22 cellular contexts compared by ENCODE assay signal in genomic region chr11:2832718-2833020, GRCh38. TPM values are rescaled to one million over a fixed set of nuclear protein-coding genes. Genes with fewer than 3 reads are reported as not detected.
DNase-seq lines count a peak whose midpoint lies in the region; ATAC-seq, FAIRE-seq and TF ChIP-seq lines count a peak whose summit lies in the region.
"Had no signal": no experiment of that assay in that cellular context is flagged by ENCODE, and none has a peak within 500 bp of the region (broad histone marks: within the 10 kb centered on the region; RNA-seq: fewer than 3 reads in every experiment).

No MANE protein-coding gene starts in this region.

- no peaks in the 10 kb centered on the region for H3F3A ChIP-seq in PC-9 (ENCODE audit: insufficient read depth, low read depth)

- no peak overlapping the region for H4K5ac ChIP-seq in H1 (ENCODE audit: insufficient read length, low read depth, low read length)

- no peak for TF ChIP-seq POLR2A in H1 (IDR thresholded peaks at IDR 0.05; ENCODE audit: control extremely low read depth in 1 of 2, low read depth in 2 of 2, low read length in 2 of 2)

- H3K27me3 ChIP-seq in right atrium auricular region = no peaks in the 10 kb centered on the region
- peaks cover 0 to 8% (median 3%) of the 10 kb centered on the region in 4 experiments; a peak in 5 of 7 replicates for H3K27me3 ChIP-seq in H1 (replicated peaks in 1 of 4; ENCODE audit: control insufficient read depth in 3 of 4, extremely low read depth in 1 of 4, insufficient read depth in 3 of 4, low read length in 3 of 4)
- peaks cover 0 to 16% (median 0%) of the 10 kb centered on the region in 3 experiments for H3K27me3 ChIP-seq in neuronal stem cell (ENCODE audit: control insufficient read depth in 3 of 3, insufficient read depth in 3 of 3, low read depth in 1 of 3, low read length in 3 of 3)
- no peaks in the 10 kb centered on the region for H3K27me3 ChIP-seq in PC-9 (ENCODE audit: insufficient read depth, low read depth)
- H3K27me3 ChIP-seq: BE2C had no signal

- H2BK20ac ChIP-seq in H1 (ENCODE audit: low read length) = no peak overlapping the region

- H3K4me2 ChIP-seq in H1 (ENCODE audit: insufficient read depth in 1 of 2, low read depth in 2 of 2, low read length in 2 of 2) (no peak overlapping the region), neuronal stem cell (ENCODE audit: insufficient read depth, low read length, poor library complexity, severe bottlenecking) (no peak overlapping the region), PC-9 (no peak overlapping the region)
- H3K4me2 ChIP-seq: A549 had no signal

- H3K79me2 ChIP-seq in H1 (ENCODE audit: control insufficient read depth in 1 of 2, insufficient read depth in 2 of 2, low read length in 2 of 2) (no peaks in the 10 kb centered on the region), PC-9 (ENCODE audit: low read depth) (no peaks in the 10 kb centered on the region)

- H3K56ac ChIP-seq in H1 (replicated peaks; ENCODE audit: insufficient read length, low read depth, low read length) = no peak overlapping the region

- DNase-seq in Right ventricle myocardium superior (peak; percentile 22), right atrium auricular region (ENCODE audit: low spot score) (no peak), H1 (ENCODE audit: low read depth in 1 of 2, low spot score in 2 of 2) (no peak), neuronal stem cell (ENCODE audit: low spot score) (no peak), posterior vena cava (ENCODE audit: low spot score) (peak; percentile 41), DMS153 (lab: John Stamatoyannopoulos, UW) (no peak), amygdala (lab: John Stamatoyannopoulos, UW) (no peak), PC-9 (no peak)
- DNase-seq: AML-193; BE2C; C1 segment of cervical spinal cord; CD4-positive, CD25-positive, alpha-beta regulatory T cell; CD8-positive, alpha-beta memory T cell; COR-L47; DMS 273 treated with DMSO at 0.1 percent for 48 hours; DMS79 treated with DMSO at 0.1 percent for 48 hours; GF-D8 had no signal

- H2BK15ac ChIP-seq in H1 (ENCODE audit: low read length) = no peak overlapping the region
- peak overlapping the region; percentile 40 for H2BK15ac ChIP-seq in neuronal stem cell (ENCODE audit: low read length)

- H3K36me3 ChIP-seq in right atrium auricular region (no peaks in the 10 kb centered on the region), H1 (ENCODE audit: control insufficient read depth in 2 of 4, insufficient read depth in 4 of 4, low read length in 3 of 4) (no peaks in the 10 kb centered on the region), neuronal stem cell (replicated peaks in 1 of 2; ENCODE audit: control insufficient read depth in 2 of 2, insufficient read depth in 2 of 2, low read length in 2 of 2) (no peaks in the 10 kb centered on the region), PC-9 (ENCODE audit: low read depth) (no peaks in the 10 kb centered on the region)
- H3K36me3 ChIP-seq: BE2C had no signal

- H3K18ac ChIP-seq in H1 (ENCODE audit: extremely low read depth, low read length) (no peak overlapping the region), neuronal stem cell (ENCODE audit: low read length) (peak overlapping the region; percentile 85)

- WGBS in H1 (ENCODE audit: extremely low coverage in 1 of 2, insufficient coverage in 1 of 2, insufficient read length in 1 of 2, insufficient replicate concordance in 2 of 2, low coverage in 1 of 2, low lambda C conversion rate in 2 of 2, missing lambda C conversion rate in 1 of 2), 2 experiments = 95% methylated on average over 3 of the region's 3 CpGs; no CpG with 5 or more reads in 1 of the 2 experiments
- no CpG with 5 or more reads among the region's 3 CpGs for WGBS in neuronal stem cell (ENCODE audit: extremely low coverage in 2 of 2, insufficient read length in 2 of 2, insufficient replicate concordance in 1 of 2), 2 donors

- peak overlapping the region; percentile 25 for H4K91ac ChIP-seq in H1 (replicated peaks; ENCODE audit: insufficient read length, low read length)
- no peak overlapping the region for H4K91ac ChIP-seq in neuronal stem cell (ENCODE audit: low read depth, low read length, poor library complexity)

- H3K9me2 ChIP-seq in PC-9 (ENCODE audit: insufficient read depth) = no peaks in the 10 kb centered on the region

- H3K14ac ChIP-seq in H1 (ENCODE audit: insufficient read length) (no peak overlapping the region), neuronal stem cell (ENCODE audit: low read length) (no peak overlapping the region)

- TF ChIP-seq RAD21 in H1 (IDR thresholded peaks at IDR 0.05 in 1 of 2, conservative IDR thresholded peaks at IDR 0.05 in 1 of 2; ENCODE audit: low read depth in 2 of 2, low read length in 2 of 2) = no peak

- H3K23me2 ChIP-seq in H1 (ENCODE audit: low read depth, low read length) = no peaks in the 10 kb centered on the region

- H3K79me1 ChIP-seq in H1 (ENCODE audit: low read depth, low read length) (no peaks in the 10 kb centered on the region), neuronal stem cell (ENCODE audit: low read depth, low read length) (peaks cover 1% of the 10 kb centered on the region)

- H3K4ac ChIP-seq in H1 (replicated peaks; ENCODE audit: insufficient read length, low read depth, low read length) (no peak overlapping the region), neuronal stem cell (ENCODE audit: low read length) (no peak overlapping the region)

- no peak overlapping the region for H2BK5ac ChIP-seq in H1 (ENCODE audit: low read depth, low read length)
- H2BK5ac ChIP-seq in neuronal stem cell (ENCODE audit: low read length) = no peak overlapping the region

- H3K9ac ChIP-seq in H1 (replicated peaks in 1 of 4; ENCODE audit: extremely low read depth in 1 of 4, low read depth in 3 of 4, low read length in 3 of 4) = no peak overlapping the region
- no peak overlapping the region for H3K9ac ChIP-seq in neuronal stem cell (ENCODE audit: low read depth, low read length, poor library complexity)

- no peak overlapping the region for H3K27ac ChIP-seq in right atrium auricular region
- no peak overlapping the region for H3K27ac ChIP-seq in H1 (ENCODE audit: low read depth, low read length)
- no peak overlapping the region for H3K27ac ChIP-seq in neuronal stem cell (replicated peaks; ENCODE audit: low read length)
- H3K27ac ChIP-seq in PC-9 = no peak overlapping the region
- H3K27ac ChIP-seq: 22Rv1, A549 had no signal

- H4K20me1 ChIP-seq in H1 (replicated peaks in 1 of 2; ENCODE audit: control insufficient read depth in 1 of 2, insufficient read depth in 2 of 2, low read length in 2 of 2) (peaks cover 0 to 2% of the 10 kb centered on the region in 2 experiments), PC-9 (ENCODE audit: insufficient read depth) (no peaks in the 10 kb centered on the region)

- TF ChIP-seq CTCF in right atrium auricular region (IDR thresholded peaks at IDR 0.05) = no peak
- TF ChIP-seq CTCF in H1 (IDR thresholded peaks at IDR 0.05; ENCODE audit: control extremely low read depth in 1 of 3, insufficient read depth in 1 of 3, low read depth in 1 of 3, low read length in 3 of 3) = no peak
- no peak for TF ChIP-seq CTCF in PC-9 (conservative IDR thresholded peaks at IDR 0.05)

- H4K8ac ChIP-seq in H1 (ENCODE audit: extremely low read depth, insufficient read depth, low read length) (no peak overlapping the region), neuronal stem cell (ENCODE audit: low read depth, low read length) (no peak overlapping the region)

- POLR2A ChIA-PET in H1 (lab: Charles Lee; ENCODE audit: partially characterized antibody) = no interaction called here
- POLR2A ChIA-PET in PC-9 (lab: Charles Lee; ENCODE audit: unreplicated experiment) = no interaction called here

- no TSS peak for BruUV-seq in PC-9 (replicated peaks; lab: Mats Ljungman, UMichigan)

- no peak overlapping the region; the same call in 1 of the 2 replicates for H2BK12ac ChIP-seq in H1 (ENCODE audit: low read depth, low read length)
- H2BK12ac ChIP-seq in neuronal stem cell (ENCODE audit: low read length) = peak overlapping the region; percentile 99

- no peak overlapping the region for H3K23ac ChIP-seq in H1 (ENCODE audit: insufficient read length)
- H3K23ac ChIP-seq in neuronal stem cell (ENCODE audit: low read depth, low read length, poor library complexity) = no peak overlapping the region

- CTCF ChIA-PET in H1 (lab: Charles Lee; ENCODE audit: partially characterized antibody) = interaction anchor here (0.8 to 2.5 kb wide), 6 partner anchors 9 to 301 kb away, joined by 3 to 7 read pairs (median 4); no protein-coding TSS in a partner anchor
- CTCF ChIA-PET in PC-9 (lab: Charles Lee) = no interaction called here

- no peak overlapping the region for H2BK120ac ChIP-seq in H1 (replicated peaks; ENCODE audit: low read depth, low read length)
- peak overlapping the region; percentile 83 for H2BK120ac ChIP-seq in neuronal stem cell (ENCODE audit: low read depth, low read length)

- H3K9me3 ChIP-seq in right atrium auricular region = peaks cover 0 to 6% of the 10 kb centered on the region in 2 donors
- peaks cover 2 to 6% of the 10 kb centered on the region in 2 experiments for H3K9me3 ChIP-seq in H1 (ENCODE audit: insufficient read depth in 2 of 2, low read depth in 1 of 2, low read length in 1 of 2)
- peaks cover 9% of the 10 kb centered on the region in 2 donors for H3K9me3 ChIP-seq in neuronal stem cell (replicated peaks in 1 of 2; ENCODE audit: control insufficient read depth in 2 of 2, insufficient read depth in 1 of 2, low read depth in 1 of 2, low read length in 2 of 2)
- H3K9me3 ChIP-seq in PC-9 (ENCODE audit: insufficient read depth, low read depth) = 0 out of 2 replicates have a peak, but pooled peaks cover 3% of the 10 kb centered on the region
- H3K9me3 ChIP-seq: BE2C had no signal

- H3K4me1 ChIP-seq in right atrium auricular region (peaks cover 0 to 34% of the 10 kb centered on the region in 2 donors), H1 (replicated peaks in 1 of 4; ENCODE audit: control insufficient read depth in 3 of 4, insufficient read depth in 4 of 4, low read length in 3 of 4) (peaks cover 0 to 22% (median 9%) of the 10 kb centered on the region in 4 experiments; a peak in 6 of 7 replicates), neuronal stem cell (ENCODE audit: control insufficient read depth in 2 of 2, insufficient read depth in 1 of 2, low read depth in 1 of 2, low read length in 2 of 2) (peaks cover 16 to 20% of the 10 kb centered on the region in 2 donors), PC-9 (replicated peaks; ENCODE audit: insufficient read depth) (no peaks in the 10 kb centered on the region)
- H3K4me1 ChIP-seq: A549, BE2C had no signal

- no peak for FAIRE-seq in H1 (lab: Jason Lieb, UNC)
- FAIRE-seq: A549, G401.6, GM12891, GM19239 had no signal

- H2AFZ ChIP-seq in H1 (ENCODE audit: low read length) (no peak overlapping the region), neuronal stem cell (ENCODE audit: low read length) (no peak overlapping the region), PC-9 (no peak overlapping the region)

- intact Hi-C loops in Right ventricle myocardium superior (cut with DNase I) = no loop called here
- intact Hi-C loops in posterior vena cava (cut with DNase I) = no loop called here
- intact Hi-C loops in PC-9 (cut with micrococcal nuclease; ENCODE audit: unreplicated experiment) = no loop called here

- ATAC-seq in Right ventricle myocardium superior (ENCODE audit: poor library complexity) = no peak
- ATAC-seq: A549 had no signal

- H3K4me3 ChIP-seq in right atrium auricular region = no peak overlapping the region
- no peak overlapping the region for H3K4me3 ChIP-seq in H1 (ENCODE audit: extremely low read depth in 1 of 4, insufficient read depth in 2 of 4, low read depth in 3 of 4, low read length in 4 of 4)
- no peak overlapping the region for H3K4me3 ChIP-seq in neuronal stem cell (ENCODE audit: low read length in 2 of 2)
- H3K4me3 ChIP-seq in PC-9 = no peak overlapping the region
- H3K4me3 ChIP-seq: A549 had no signal

- H2AK5ac ChIP-seq in H1 (ENCODE audit: low read depth, low read length) = no peak overlapping the region
- peak overlapping the region; percentile 100 for H2AK5ac ChIP-seq in neuronal stem cell (ENCODE audit: low read depth, low read length)

- TF ChIP-seq EP300 in H1 (IDR thresholded peaks at IDR 0.05; ENCODE audit: borderline replicate concordance in 1 of 2, low read depth in 2 of 2, low read length in 2 of 2) = no peak

RNA-seq across cellular contexts. Expression of gene CDKN1C, which starts 52.9 kb away (rescaled TPM):
- total RNA-seq in Right ventricle myocardium superior (37.7 TPM), right atrium auricular region (10 to 100 TPM; 17.2 to 28.7 TPM), posterior vena cava (10 to 100 TPM; 23.6 to 58.8 TPM), PC-9 (2021) (5.1 and 7.6 TPM in 2 replicates)
- 12.8 and 16.2 TPM in 2 replicates for total RNA-seq in H1 (2021; fragmentation: NEBNext Ultra II Directional; extraction: Animal tissue kit (Norgen Biotek cat#: 25700))
- 14.1 and 21.8 TPM in 2 replicates for polyA plus RNA-seq in H1 (2011; rRNA removed)
- 13.5 TPM for polyA plus RNA-seq in H1 (2011; cell fraction: cytosol; rRNA removed)
- polyA plus RNA-seq in H1 (2011; cell fraction: nucleus; rRNA removed) = 19.1 TPM
- 5.5 to 12.0 TPM (median 10.3 TPM) in 4 replicates for polyA plus RNA-seq in H1 (2012, experiment 1 of 2)
- 12.8 TPM for polyA plus RNA-seq in H1 (2012, experiment 2 of 2)
- 12.8 TPM for polyA plus RNA-seq in H1 (2013, experiment 1 of 2)
- 10.8 TPM for polyA plus RNA-seq in H1 (2013, experiment 2 of 2)
- 1.7 and 2.9 TPM in 2 replicates for polyA minus RNA-seq in H1 (2011; rRNA and poly(A)+ RNA removed)
- 16.9 TPM for polyA minus RNA-seq in H1 (2011; cell fraction: cytosol; rRNA and poly(A)+ RNA removed)
- polyA minus RNA-seq in H1 (2011; cell fraction: nucleus; rRNA and poly(A)+ RNA removed) = 23.8 TPM
- 45.4 TPM for polyA plus RNA-seq in neuronal stem cell (2013, experiment 1 of 2)
- 48.3 TPM for polyA plus RNA-seq in neuronal stem cell (2013, experiment 2 of 2)

Comparison
In these comparisons a context has a peak if more than half of its experiments do, and no peak if none do; other contexts are left out.
1. DNase-seq: peak in Right ventricle myocardium superior (single experiment) and posterior vena cava (single experiment); none in right atrium auricular region (single experiment), H1 (0 of 2), neuronal stem cell (single experiment), DMS153 (single experiment), amygdala (0 of 56) and PC-9 (0 of 2).